ENCODE assay signal across 24 cellular contexts in the genomic region with DNA sequence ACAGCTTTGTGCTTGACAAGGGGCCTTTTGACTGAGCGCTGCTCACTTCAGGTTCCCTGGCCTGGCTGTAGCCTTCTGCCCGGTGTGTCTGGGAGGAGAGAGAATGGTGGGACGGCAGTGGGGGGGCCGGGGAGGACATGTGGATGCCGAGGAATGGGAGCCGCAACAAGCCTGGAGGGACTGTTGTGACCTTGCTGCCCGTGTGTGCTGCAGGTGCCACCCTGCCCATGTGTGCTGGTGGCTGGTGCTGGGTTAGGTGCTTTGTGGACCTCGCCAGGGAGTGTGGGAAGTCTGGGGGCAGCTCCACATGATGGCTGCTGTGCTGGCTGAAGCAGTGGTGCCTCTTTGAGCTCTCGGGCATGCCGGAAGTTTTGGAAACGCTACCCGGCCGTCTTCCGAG.
DNase-seq lines count a peak whose midpoint lies in the region; ATAC-seq and TF ChIP-seq lines count a peak whose summit lies in the region.
"Had no signal": no experiment of that assay in that cellular context is flagged by ENCODE, and none has a peak within 500 bp of the region (broad histone marks: within the 10 kb centered on the region; RNA-seq: fewer than 3 reads in every experiment).

No MANE protein-coding gene starts in this region.

- no peak overlapping the region for H3K18ac ChIP-seq in trophoblast cell (ENCODE audit: low read length)

- POLR2A ChIA-PET in CD4-positive, alpha-beta T cell (lab: Charles Lee) = interaction anchor here (0.6 kb wide), 1 partner anchor 133 kb away, joined by 3 read pairs; no protein-coding TSS in a partner anchor

- H4K91ac ChIP-seq in trophoblast cell (ENCODE audit: low read depth, low read length) = no peak overlapping the region

- no peaks in the 10 kb centered on the region for H3K27me3 ChIP-seq in CD4-positive, alpha-beta T cell (ENCODE audit: control insufficient read depth, insufficient read depth, low read length)
- H3K27me3 ChIP-seq in OCI-LY3 (ENCODE audit: low read depth, low read length) = no peaks in the 10 kb centered on the region
- H3K27me3 ChIP-seq in trophoblast cell (ENCODE audit: insufficient read depth, low read length) = no peaks in the 10 kb centered on the region
- H3K27me3 ChIP-seq in transverse colon = no peaks in the 10 kb centered on the region
- H3K27me3 ChIP-seq: adrenal gland, left lung, neural progenitor cell had no signal

- no peaks in the 10 kb centered on the region for H3K79me1 ChIP-seq in trophoblast cell (ENCODE audit: low read length)

- no peak overlapping the region for H3K4me2 ChIP-seq in OCI-LY3 (ENCODE audit: low read length)
- H3K4me2 ChIP-seq in trophoblast cell (ENCODE audit: low read length) = no peak overlapping the region
- H3K4me2 ChIP-seq: neural progenitor cell had no signal

- peaks cover 33% of the 10 kb centered on the region for H3K4me1 Mint-ChIP-seq in CD4-positive, alpha-beta T cell (ENCODE audit: low read depth)

- H3K27ac Mint-ChIP-seq in CD4-positive, alpha-beta T cell = peak overlapping the region; percentile 27
- H3K27ac Mint-ChIP-seq: neural progenitor cell had no signal

- no peak overlapping the region for H3K4me3 Mint-ChIP-seq in CD4-positive, alpha-beta T cell
- H3K4me3 Mint-ChIP-seq: activated CD4-positive, alpha-beta T cell treated with anti-CD3 and anti-CD28 coated beads, Interleukin-2, amount 10 ng/mL, durations not matched to agents 24 days and 14 days; brain; neural progenitor cell had no signal

- H3K79me2 ChIP-seq in OCI-LY3 (ENCODE audit: low read length) (peaks cover 4% of the 10 kb centered on the region; the same call in 1 of the 2 replicates), trophoblast cell (ENCODE audit: control insufficient read depth, insufficient read depth, low read length, poor library complexity) (no peaks in the 10 kb centered on the region)

- no peak overlapping the region for H3K9ac ChIP-seq in OCI-LY3 (ENCODE audit: low read length)
- no peak overlapping the region for H3K9ac ChIP-seq in trophoblast cell (ENCODE audit: low read length)
- H3K9ac ChIP-seq: neural progenitor cell had no signal

- CTCF ChIA-PET in CD4-positive, alpha-beta T cell (lab: Charles Lee) = no interaction called here

- H2BK12ac ChIP-seq in trophoblast cell (ENCODE audit: low read length) = peak overlapping the region; percentile 0

- no peak overlapping the region for H3K27ac ChIP-seq in CD4-positive, alpha-beta T cell (ENCODE audit: low read depth, low read length)
- H3K27ac ChIP-seq in OCI-LY3 (ENCODE audit: low read length) = peak overlapping the region; percentile 84
- no peak overlapping the region for H3K27ac ChIP-seq in trophoblast cell (ENCODE audit: low read depth, low read length)
- H3K27ac ChIP-seq in substantia nigra (ENCODE audit: low read depth, low read length, poor library complexity, severe bottlenecking) = no peak overlapping the region
- H3K27ac ChIP-seq in transverse colon = peak overlapping the region in 1 of 4 donors; percentile 45
- H3K27ac ChIP-seq: neural progenitor cell, SK-N-MC had no signal

- H2AK5ac ChIP-seq in trophoblast cell (ENCODE audit: low read length) = peak overlapping the region; percentile 36

- H3K4me3 ChIP-seq in OCI-LY3 (ENCODE audit: low read length) = no peak overlapping the region
- H3K4me3 ChIP-seq in trophoblast cell (ENCODE audit: low read depth, low read length) = no peak overlapping the region
- H3K4me3 ChIP-seq in transverse colon = no peak overlapping the region
- H3K4me3 ChIP-seq: adrenal gland, left lung, mucosa of descending colon, neural progenitor cell, SK-N-MC had no signal

- H3K36me3 Mint-ChIP-seq in CD4-positive, alpha-beta T cell (ENCODE audit: low read depth) = peaks cover 68% of the 10 kb centered on the region
- H3K36me3 Mint-ChIP-seq: brain, neural progenitor cell had no signal

- H3K9me3 ChIP-seq in CD4-positive, alpha-beta T cell (ENCODE audit: control insufficient read depth, low read length) = no peaks in the 10 kb centered on the region
- H3K9me3 ChIP-seq in OCI-LY3 (ENCODE audit: insufficient read depth, low read length) (no peaks in the 10 kb centered on the region), trophoblast cell (ENCODE audit: insufficient read depth, low read depth, low read length) (no peaks in the 10 kb centered on the region), transverse colon (no peaks in the 10 kb centered on the region)
- H3K9me3 ChIP-seq: adrenal gland, left lung, mucosa of descending colon had no signal

- H3K9me3 Mint-ChIP-seq in CD4-positive, alpha-beta T cell = no peaks in the 10 kb centered on the region
- H3K9me3 Mint-ChIP-seq: activated CD4-positive, alpha-beta T cell treated with anti-CD3 and anti-CD28 coated beads, Interleukin-2, amount 10 ng/mL, durations not matched to agents 24 days and 14 days; neural progenitor cell had no signal

- TF ChIP-seq CTCF in CD4-positive, alpha-beta T cell (IDR thresholded peaks at IDR 0.05) = no peak
- no peak for TF ChIP-seq CTCF in OCI-LY3 (IDR thresholded peaks at IDR 0.05; ENCODE audit: low read depth, low read length)
- TF ChIP-seq CTCF in transverse colon (IDR thresholded peaks at IDR 0.05) = no peak

- WGBS in trophoblast cell (ENCODE audit: extremely low coverage, insufficient coverage, insufficient read length) = no CpG with 5 or more reads among the region's 14 CpGs
- 79% methylated on average over 9 of the region's 14 CpGs; no CpG with 5 or more reads in 1 of the 2 donors for WGBS in transverse colon (ENCODE audit: low coverage in 1 of 2), 2 donors

- H4K20me1 ChIP-seq in OCI-LY3 (ENCODE audit: insufficient read depth, low read length) = no peaks in the 10 kb centered on the region

- H4K12ac ChIP-seq in trophoblast cell (ENCODE audit: low read depth, low read length) = no peak overlapping the region

- no peak for TF ChIP-seq POLR2A in transverse colon (IDR thresholded peaks at IDR 0.05)

- H3K27me3 Mint-ChIP-seq in CD4-positive, alpha-beta T cell = no peaks in the 10 kb centered on the region
- H3K27me3 Mint-ChIP-seq: activated CD4-positive, alpha-beta T cell treated with anti-CD3 and anti-CD28 coated beads, Interleukin-2, amount 10 ng/mL, durations not matched to agents 24 days and 14 days; brain had no signal

- ATAC-seq in CD4-positive, alpha-beta T cell (ENCODE audit: poor library complexity) = no peak
- peak; percentile 14 for ATAC-seq in left lobe of liver
- ATAC-seq: left lung, mucosa of descending colon had no signal

- DNase-seq in CD4-positive, alpha-beta T cell = no peak
- DNase-seq in left lobe of liver (ENCODE audit: low spot score) = no peak
- DNase-seq in trophoblast cell = no peak
- DNase-seq in substantia nigra (lab: John Stamatoyannopoulos, UW) = no peak
- DNase-seq in transverse colon = no peak
- DNase-seq in stimulated activated naive CD4-positive, alpha-beta T cell treated with Interleukin-2 at 50 U/mL for 16 hours (lab: John Stamatoyannopoulos, UW) = no peak
- DNase-seq: activated CD4-positive, alpha-beta T cell treated with anti-CD3 and anti-CD28 coated beads, Interleukin-2, amount 10 ng/mL, durations not matched to agents 24 days and 14 days; activated gamma-delta T cell; DMS 273 treated with DMSO at 0.1 percent for 48 hours; effector memory CD4-positive, alpha-beta T cell; foreskin melanocyte; left lung; mucosa of descending colon; NCI-H1694; NCI-H2171 treated with DMSO at 0.1 percent for 48 hours; NCI-H526; small intestine; stimulated activated naive CD4-positive, alpha-beta T cell; T-helper 2 cell had no signal

- no peak for TF ChIP-seq EP300 in transverse colon (IDR thresholded peaks at IDR 0.05; ENCODE audit: low read depth)

- H3K4me1 ChIP-seq in OCI-LY3 (ENCODE audit: low read length) = peaks cover 40% of the 10 kb centered on the region
- H3K4me1 ChIP-seq in trophoblast cell (ENCODE audit: control insufficient read depth in 1 of 2, insufficient read depth in 2 of 2, low read length in 2 of 2) = peaks cover 4 to 7% of the 10 kb centered on the region in 2 experiments
- H3K4me1 ChIP-seq in transverse colon = peaks cover 3 to 7% (median 4%) of the 10 kb centered on the region in 4 donors

- no peak overlapping the region for H4K8ac ChIP-seq in trophoblast cell (ENCODE audit: low read depth, low read length)

- no peak overlapping the region for H2AFZ ChIP-seq in OCI-LY3 (ENCODE audit: low read depth, low read length)
- H2AFZ ChIP-seq in trophoblast cell (ENCODE audit: insufficient read depth, low read length, poor library complexity) = no peak overlapping the region
- H2AFZ ChIP-seq: neural progenitor cell had no signal

- in situ Hi-C loops in transverse colon (cut with MboI; ENCODE audit: low pct_ligation_motif_present in 1 of 4, low pct_unique_long_range_greater_than_20kb in 1 of 4, low sequenced_read_pairs in 3 of 4) = no loop called here

- H3K23ac ChIP-seq in trophoblast cell (ENCODE audit: low read length) = no peak overlapping the region

- H3K14ac ChIP-seq in trophoblast cell (ENCODE audit: low read length) = no peak overlapping the region

- H2BK5ac ChIP-seq in trophoblast cell (ENCODE audit: low read depth, low read length, poor library complexity) = no peak overlapping the region

- no peak overlapping the region for H3K4ac ChIP-seq in trophoblast cell (ENCODE audit: low read depth, low read length)

- no peak overlapping the region for H2BK120ac ChIP-seq in trophoblast cell (ENCODE audit: insufficient read depth, low read length, poor library complexity)

- H3K36me3 ChIP-seq in OCI-LY3 (replicated peaks; ENCODE audit: low read depth, low read length) (peaks cover 2% of the 10 kb centered on the region), trophoblast cell (ENCODE audit: control insufficient read depth in 1 of 2, insufficient read depth in 2 of 2, low read length in 2 of 2) (no peaks in the 10 kb centered on the region), transverse colon (no peaks in the 10 kb centered on the region)
- H3K36me3 ChIP-seq: adrenal gland, neural progenitor cell had no signal

- intact Hi-C loops in CD4-positive, alpha-beta T cell (cut with DNase I, micrococcal nuclease) = loop anchor here in 1 of 2 experiments (10.0 kb wide), 1 partner anchor 138 kb away; no protein-coding TSS in a partner anchor
- intact Hi-C loops in transverse colon (cut with DNase I; ENCODE audit: low total_unique reads) = no loop called here
